20 cellular contexts compared by ENCODE assay signal in the genomic region with DNA sequence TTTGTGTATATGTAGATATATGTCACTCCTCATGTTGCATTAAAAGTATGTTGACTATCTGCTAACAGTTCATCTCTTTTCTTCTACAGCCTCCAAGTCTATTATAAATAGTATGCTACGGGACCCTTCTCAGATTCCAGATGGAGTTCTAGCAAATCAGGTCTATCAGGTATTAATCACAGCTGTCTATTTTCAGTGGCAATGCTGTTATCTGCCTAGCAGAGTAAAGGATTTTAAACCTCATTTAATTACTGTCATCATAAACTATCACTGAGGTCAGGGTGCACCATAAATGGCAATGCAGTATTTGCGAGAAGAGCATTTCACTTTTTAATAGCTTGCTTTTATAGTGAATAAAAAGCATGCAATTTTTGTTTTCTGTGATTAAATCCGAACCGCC.
A peak's percentile ranks its signal among the peaks of the same experiment; 100 is the strongest.
DNase-seq lines count a peak whose midpoint lies in the region; ATAC-seq and TF ChIP-seq lines count a peak whose summit lies in the region.
"Had no signal": no experiment of that assay in that cellular context is flagged by ENCODE, and none has a peak within 500 bp of the region (broad histone marks: within the 10 kb centered on the region; RNA-seq: fewer than 3 reads in every experiment).

No MANE protein-coding gene starts in this region.

- ATAC-seq in SK-N-SH treated with all-trans-retinoic acid at 6 μM for 48 hours (no peak), GM21717 (IDR thresholded peaks at IDR 0.05; ENCODE audit: unreplicated experiment) (no peak)
- ATAC-seq: K562 had no signal

- CTCF ChIA-PET in HEK293T (lab: Yijun Ruan, JAX): no interaction called here

- POLR2A ChIA-PET in HEK293T (lab: Yijun Ruan, JAX): interaction anchor here (0.6 kb wide), 1 partner anchor 16 kb away, joined by 3 read pairs; no protein-coding TSS in a partner anchor

- DNase-seq in HEK293T (ENCODE audit: extremely low spot score): no peak
- DNase-seq in NCI-H82 (lab: John Stamatoyannopoulos, UW): peak; percentile 92
- no peak for DNase-seq in DMS 273 (lab: John Stamatoyannopoulos, UW; ENCODE audit: unreplicated experiment)
- DNase-seq in putamen (ENCODE audit: low spot score): no peak
- DNase-seq in NCI-H1048 (lab: John Stamatoyannopoulos, UW): no peak
- DNase-seq: ACHN; BE2C; C1 segment of cervical spinal cord; CD4-positive, CD25-positive, alpha-beta regulatory T cell; CD8-positive, alpha-beta memory T cell; COR-L47; DMS153; DMS79 treated with DMSO at 0.1 percent for 48 hours; GF-D8; HCEC 1CT; HFFc6; IMR-90 had no signal

TF ChIP-seq in HEK293T, 16 proteins besides CTCF, POLR2A, EP300 and RAD21:
- TF ChIP-seq NFRKB (IDR thresholded peaks at IDR 0.05) (no peak), SP1 (IDR thresholded peaks at IDR 0.05) (no peak), HDGF (IDR thresholded peaks at IDR 0.05; ENCODE audit: borderline replicate concordance) (no peak), BHLHE40 (IDR thresholded peaks at IDR 0.05; ENCODE audit: borderline replicate concordance) (no peak), SUZ12 (IDR thresholded peaks at IDR 0.05) (no peak), ELF4 (IDR thresholded peaks at IDR 0.05) (no peak)
- TF ChIP-seq, protein P1, sequence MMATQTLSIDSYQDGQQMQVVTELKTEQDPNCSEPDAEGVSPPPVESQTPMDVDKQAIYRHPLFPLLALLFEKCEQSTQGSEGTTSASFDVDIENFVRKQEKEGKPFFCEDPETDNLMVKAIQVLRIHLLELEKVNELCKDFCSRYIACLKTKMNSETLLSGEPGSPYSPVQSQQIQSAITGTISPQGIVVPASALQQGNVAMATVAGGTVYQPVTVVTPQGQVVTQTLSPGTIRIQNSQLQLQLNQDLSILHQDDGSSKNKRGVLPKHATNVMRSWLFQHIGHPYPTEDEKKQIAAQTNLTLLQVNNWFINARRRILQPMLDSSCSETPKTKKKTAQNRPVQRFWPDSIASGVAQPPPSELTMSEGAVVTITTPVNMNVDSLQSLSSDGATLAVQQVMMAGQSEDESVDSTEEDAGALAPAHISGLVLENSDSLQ (IDR thresholded peaks at IDR 0.05): peak; percentile 43; the same call in 1 of the 2 replicates

TF ChIP-seq in SK-N-SH treated with all-trans-retinoic acid at 6 μM for 48 hours, 23 proteins besides CTCF, POLR2A, EP300 and RAD21:
- TF ChIP-seq, protein P2, sequence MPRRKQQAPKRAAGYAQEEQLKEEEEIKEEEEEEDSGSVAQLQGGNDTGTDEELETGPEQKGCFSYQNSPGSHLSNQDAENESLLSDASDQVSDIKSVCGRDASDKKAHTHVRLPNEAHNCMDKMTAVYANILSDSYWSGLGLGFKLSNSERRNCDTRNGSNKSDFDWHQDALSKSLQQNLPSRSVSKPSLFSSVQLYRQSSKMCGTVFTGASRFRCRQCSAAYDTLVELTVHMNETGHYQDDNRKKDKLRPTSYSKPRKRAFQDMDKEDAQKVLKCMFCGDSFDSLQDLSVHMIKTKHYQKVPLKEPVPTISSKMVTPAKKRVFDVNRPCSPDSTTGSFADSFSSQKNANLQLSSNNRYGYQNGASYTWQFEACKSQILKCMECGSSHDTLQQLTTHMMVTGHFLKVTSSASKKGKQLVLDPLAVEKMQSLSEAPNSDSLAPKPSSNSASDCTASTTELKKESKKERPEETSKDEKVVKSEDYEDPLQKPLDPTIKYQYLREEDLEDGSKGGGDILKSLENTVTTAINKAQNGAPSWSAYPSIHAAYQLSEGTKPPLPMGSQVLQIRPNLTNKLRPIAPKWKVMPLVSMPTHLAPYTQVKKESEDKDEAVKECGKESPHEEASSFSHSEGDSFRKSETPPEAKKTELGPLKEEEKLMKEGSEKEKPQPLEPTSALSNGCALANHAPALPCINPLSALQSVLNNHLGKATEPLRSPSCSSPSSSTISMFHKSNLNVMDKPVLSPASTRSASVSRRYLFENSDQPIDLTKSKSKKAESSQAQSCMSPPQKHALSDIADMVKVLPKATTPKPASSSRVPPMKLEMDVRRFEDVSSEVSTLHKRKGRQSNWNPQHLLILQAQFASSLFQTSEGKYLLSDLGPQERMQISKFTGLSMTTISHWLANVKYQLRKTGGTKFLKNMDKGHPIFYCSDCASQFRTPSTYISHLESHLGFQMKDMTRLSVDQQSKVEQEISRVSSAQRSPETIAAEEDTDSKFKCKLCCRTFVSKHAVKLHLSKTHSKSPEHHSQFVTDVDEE (CRISPR knock-in tag; IDR thresholded peaks at IDR 0.05): 0 out of 2 replicates have a peak, but pooled peaks have one; percentile 39
- no peak for TF ChIP-seq ZNF565 (CRISPR knock-in tag; conservative IDR thresholded peaks at IDR 0.05; ENCODE audit: low read depth)
